9 cellular contexts compared by ENCODE assay signal in genomic region chr1:183634429-183635065, GRCh38. TPM values are rescaled to one million over a fixed set of nuclear protein-coding genes. Genes with fewer than 3 reads are reported as not detected.
DNase-seq lines count a peak whose midpoint lies in the region; ATAC-seq and TF ChIP-seq lines count a peak whose summit lies in the region.
"Had no signal": no experiment of that assay in that cellular context is flagged by ENCODE, and none has a peak within 500 bp of the region (broad histone marks: within the 10 kb centered on the region; RNA-seq: fewer than 3 reads in every experiment).

No MANE protein-coding gene starts in this region.

- peak overlapping the region; percentile 92 for H3K4me3 ChIP-seq in LNCaP clone FGC (ENCODE audit: low read depth, low read length)

- peak overlapping the region; percentile 100 for H3K4me3 Mint-ChIP-seq in CD14-positive monocyte
- peak overlapping the region; percentile 96 for H3K4me3 Mint-ChIP-seq in natural killer cell treated with Interleukin-12 subunit alpha and Interleukin-12 subunit beta and Interleukin-15 and Interleukin-18, amount 100 ng/mL, for 72 hours

- H3K27ac Mint-ChIP-seq in CD14-positive monocyte: peak overlapping the region; percentile 89 to 100 (median 100)
- peak overlapping the region; percentile 93 for H3K27ac Mint-ChIP-seq in natural killer cell treated with Interleukin-12 subunit alpha and Interleukin-12 subunit beta and Interleukin-15 and Interleukin-18, amount 100 ng/mL, for 72 hours

- ATAC-seq in natural killer cell treated with Interleukin-12 subunit alpha and Interleukin-12 subunit beta and Interleukin-15 and Interleukin-18, amount 100 ng/mL, for 72 hours: no peak
- ATAC-seq in GM18498 (IDR thresholded peaks at IDR 0.05; ENCODE audit: unreplicated experiment) (no peak), HG03469 (IDR thresholded peaks at IDR 0.05; ENCODE audit: unreplicated experiment) (no peak)

- TF ChIP-seq CTCF in CD14-positive monocyte (IDR thresholded peaks at IDR 0.05) (no peak), LNCaP clone FGC (IDR thresholded peaks at IDR 0.05; ENCODE audit: control insufficient read depth, extremely low read depth, insufficient read depth) (no peak)

- peaks cover 0 to 2% (median 0%) of the 10 kb centered on the region in 7 donors for H3K9me3 Mint-ChIP-seq in CD14-positive monocyte
- H3K9me3 Mint-ChIP-seq in natural killer cell treated with Interleukin-12 subunit alpha and Interleukin-12 subunit beta and Interleukin-15 and Interleukin-18, amount 100 ng/mL, for 72 hours: no peaks in the 10 kb centered on the region

- H3K27ac ChIP-seq in cingulate gyrus (ENCODE audit: low read depth, low read length): peak overlapping the region; percentile 24

- DNase-seq in CD14-positive monocyte (ENCODE audit: low spot score) (no peak), LNCaP clone FGC (ENCODE audit: low read depth) (no peak), SK-N-DZ (ENCODE audit: low spot score) (no peak), hippocampal formation (lab: John Stamatoyannopoulos, UW) (no peak)
- DNase-seq in natural killer cell treated with Interleukin-12 subunit alpha and Interleukin-12 subunit beta and Interleukin-15 and Interleukin-18, amount 100 ng/mL, for 72 hours (ENCODE audit: low spot score): no peak

- intact Hi-C loops in CD14-positive monocyte (cut with micrococcal nuclease): loop anchor here (5.0 kb wide), 2 partner anchors 52 to 162 kb away; partner anchors contain the start of gene SMG7 (in 2 of the 2)

- H3K27me3 Mint-ChIP-seq in CD14-positive monocyte (ENCODE audit: low read depth in 3 of 3): peaks cover 3 to 7% (median 5%) of the 10 kb centered on the region in 3 donors
- H3K27me3 Mint-ChIP-seq in natural killer cell treated with Interleukin-12 subunit alpha and Interleukin-12 subunit beta and Interleukin-15 and Interleukin-18, amount 100 ng/mL, for 72 hours: peaks cover 0 to 2% of the 10 kb centered on the region in 2 donors

- H3K4me1 Mint-ChIP-seq in CD14-positive monocyte: peaks cover 39% of the 10 kb centered on the region
- peaks cover 25 to 48% of the 10 kb centered on the region in 2 donors for H3K4me1 Mint-ChIP-seq in natural killer cell treated with Interleukin-12 subunit alpha and Interleukin-12 subunit beta and Interleukin-15 and Interleukin-18, amount 100 ng/mL, for 72 hours (ENCODE audit: low read depth in 2 of 2)

- H3K36me3 Mint-ChIP-seq in CD14-positive monocyte: peaks cover 20 to 35% of the 10 kb centered on the region in 2 donors
- H3K36me3 Mint-ChIP-seq in natural killer cell treated with Interleukin-12 subunit alpha and Interleukin-12 subunit beta and Interleukin-15 and Interleukin-18, amount 100 ng/mL, for 72 hours: peaks cover 14% of the 10 kb centered on the region

RNA-seq across cellular contexts. Expression of gene ARPC5, which starts 1.0 kb away (rescaled TPM):
- 1,000 to 10,000 TPM; 1,064 to 1,089 TPM for polyA plus RNA-seq in CD14-positive monocyte
- 100 to 1,000 TPM; 120 to 221 TPM for total RNA-seq in natural killer cell treated with Interleukin-12 subunit alpha and Interleukin-12 subunit beta and Interleukin-15 and Interleukin-18, amount 100 ng/mL, for 72 hours
- polyA plus RNA-seq in SK-N-DZ (2014; cell fraction: cytosol; rRNA removed): 82.2 and 96.7 TPM in 2 replicates
- polyA plus RNA-seq in SK-N-DZ (2014; cell fraction: nucleus; rRNA removed): 47.3 and 53.3 TPM in 2 replicates

RNA-seq across cellular contexts. Expression of gene APOBEC4, which starts 18.6 kb away (rescaled TPM):
- polyA plus RNA-seq in CD14-positive monocyte: not detected
- total RNA-seq in natural killer cell treated with Interleukin-12 subunit alpha and Interleukin-12 subunit beta and Interleukin-15 and Interleukin-18, amount 100 ng/mL, for 72 hours: not detected
- not detected in 2 replicates for polyA plus RNA-seq in SK-N-DZ (2014; cell fraction: cytosol; rRNA removed)
- not detected in 2 replicates for polyA plus RNA-seq in SK-N-DZ (2014; cell fraction: nucleus; rRNA removed)
- total RNA-seq: pulmonary artery endothelial cell had no signal

RNA-seq across cellular contexts. Expression of gene NCF2, which starts 44.3 kb away (rescaled TPM):
- 100 to 1,000 TPM; 557 to 697 TPM for polyA plus RNA-seq in CD14-positive monocyte
- 10 to 100 TPM in 1 of 2 donors, 1 to 10 TPM in 1; 5.4 to 20.5 TPM for total RNA-seq in natural killer cell treated with Interleukin-12 subunit alpha and Interleukin-12 subunit beta and Interleukin-15 and Interleukin-18, amount 100 ng/mL, for 72 hours
- not detected in 2 replicates for polyA plus RNA-seq in SK-N-DZ (2014; cell fraction: cytosol; rRNA removed)
- polyA plus RNA-seq in SK-N-DZ (2014; cell fraction: nucleus; rRNA removed): not detected in 2 replicates
